In genomic region chr1:223549740-223550139, GRCh38 we compare ENCODE assay signal across 21 cellular contexts.
"Had no signal": no experiment of that assay in that cellular context is flagged by ENCODE, and none has a peak within 500 bp of the region (broad histone marks: within the 10 kb centered on the region; RNA-seq: fewer than 3 reads in every experiment).

No MANE protein-coding gene starts in this region.

- H3K4me3 ChIP-seq: gastrocnemius medialis, left lung, neural progenitor cell, psoas muscle, skin epidermis, suprapubic skin, transverse colon, vagina had no signal

- H3K4me3 Mint-ChIP-seq: neural progenitor cell had no signal

- H3K27ac Mint-ChIP-seq: activated naive CD4-positive, alpha-beta T cell treated with anti-CD3 and anti-CD28 coated beads, Interleukin-2, amount 50 U/mL, for 72 hours; neural progenitor cell had no signal

- H3K36me3 ChIP-seq: gastrocnemius medialis, left lung, neural progenitor cell, suprapubic skin, transverse colon, vagina, WERI-Rb-1 had no signal

- H3K27me3 ChIP-seq: gastrocnemius medialis, left lung, neural progenitor cell, transverse colon, vagina had no signal

- H3K9me3 Mint-ChIP-seq: neural progenitor cell had no signal

- DNase-seq: activated CD4-positive, alpha-beta T cell treated with anti-CD3 and anti-CD28 coated beads for 1 hour; activated CD4-positive, alpha-beta T cell treated with anti-CD3 and anti-CD28 coated beads, Interleukin-2, amount 50 U/mL, for 4 hours; activated gamma-delta T cell treated with Interleukin-2 at 50 U/mL for 16 hours; cerebellar nuclear complex; cortex of kidney; gastrocnemius medialis; head of caudate nucleus; kidney; left lung; mammary epithelial cell; midbrain; psoas muscle; right cardiac atrium; stimulated activated naive CD8-positive, alpha-beta T cell treated with anti-CD3 and anti-CD28 coated beads, Interleukin-15, Interleukin-2, amounts not matched to agents 100 U/mL and 50 U/mL, for 24 hours; transverse colon; WERI-Rb-1 had no signal

- ATAC-seq: activated naive CD4-positive, alpha-beta T cell treated with anti-CD3 and anti-CD28 coated beads, Interleukin-2, amount 50 U/mL, for 72 hours; gastrocnemius medialis; psoas muscle; right cardiac atrium; stimulated activated naive CD8-positive, alpha-beta T cell treated with anti-CD3 and anti-CD28 coated beads, Interleukin-15, Interleukin-2, amounts not matched to agents 100 U/mL and 50 U/mL, for 24 hours had no signal

- H3K36me3 Mint-ChIP-seq: activated naive CD4-positive, alpha-beta T cell treated with anti-CD3 and anti-CD28 coated beads, Interleukin-2, amount 50 U/mL, for 72 hours; neural progenitor cell had no signal
